ENCODE assay signal across 19 cellular contexts in genomic region chr11:44747339-44747738, GRCh38. TPM values are rescaled to one million over a fixed set of nuclear protein-coding genes. Genes with fewer than 3 reads are reported as not detected.
DNase-seq lines count a peak whose midpoint lies in the region; ATAC-seq and TF ChIP-seq lines count a peak whose summit lies in the region.
"Had no signal": no experiment of that assay in that cellular context is flagged by ENCODE, and none has a peak within 500 bp of the region (broad histone marks: within the 10 kb centered on the region; RNA-seq: fewer than 3 reads in every experiment).

No MANE protein-coding gene starts in this region.

- H3K27ac ChIP-seq in gastroesophageal sphincter: peak overlapping the region; percentile 58 to 86 (median 86)
- peak overlapping the region in 13 of 21 experiments; percentile 26 to 75 (median 55) for H3K27ac ChIP-seq in skin epidermis
- H3K27ac ChIP-seq: 22Rv1, parathyroid adenoma, SK-N-MC had no signal

- no peak for DNase-seq in activated CD4-positive, alpha-beta T cell treated with anti-CD3 and anti-CD28 coated beads for 36 hours
- DNase-seq in activated CD4-positive, alpha-beta T cell treated with anti-CD3 and anti-CD28 coated beads, Interleukin-2, amount 50 U/mL, for 48 hours: no peak
- no peak for DNase-seq in T-helper 17 cell
- no peak for DNase-seq in DMS53 (lab: John Stamatoyannopoulos, UW)
- no peak for DNase-seq in D341Med (ENCODE audit: low spot score)
- DNase-seq in NCI-H2081 treated with DMSO at 0.1 percent for 48 hours (lab: John Stamatoyannopoulos, UW): no peak
- DNase-seq: activated CD8-positive, alpha-beta memory T cell treated with anti-CD3 and anti-CD28 coated beads for 24 hours; activated gamma-delta T cell treated with Interleukin-2 at 50 U/mL for 16 hours; Caco-2; glutamatergic neuron; OCI-M1 had no signal

- TF ChIP-seq EP300 in gastroesophageal sphincter (IDR thresholded peaks at IDR 0.05): no peak

- no peaks in the 10 kb centered on the region for H3K9me3 Mint-ChIP-seq in activated CD4-positive, alpha-beta T cell treated with anti-CD3 and anti-CD28 coated beads for 36 hours (ENCODE audit: low read depth)
- H3K9me3 Mint-ChIP-seq: endodermal cell had no signal

- H3K4me3 ChIP-seq in gastroesophageal sphincter: no peak overlapping the region
- H3K4me3 ChIP-seq in skin epidermis: no peak overlapping the region
- H3K4me3 ChIP-seq: SK-N-MC had no signal

- no peak for TF ChIP-seq POLR2A in gastroesophageal sphincter (IDR thresholded peaks at IDR 0.05)

- H3K27ac Mint-ChIP-seq in activated CD4-positive, alpha-beta T cell treated with anti-CD3 and anti-CD28 coated beads for 36 hours: no peak overlapping the region
- peak overlapping the region; percentile 97 for H3K27ac Mint-ChIP-seq in T-helper 17 cell
- H3K27ac Mint-ChIP-seq: endodermal cell had no signal

- peaks cover 16 to 96% (median 42%) of the 10 kb centered on the region in 3 donors for H3K4me1 ChIP-seq in gastroesophageal sphincter
- H3K4me1 ChIP-seq: Caco-2, parathyroid adenoma had no signal

- POLR2A ChIA-PET in activated CD4-positive, alpha-beta T cell treated with anti-CD3 and anti-CD28 coated beads for 36 hours (lab: Charles Lee): interaction anchor here (0.6 kb wide), 1 partner anchor 107 kb away, joined by 3 read pairs; no protein-coding TSS in a partner anchor

- no peak overlapping the region for H3K4me3 Mint-ChIP-seq in activated CD4-positive, alpha-beta T cell treated with anti-CD3 and anti-CD28 coated beads for 36 hours
- peak overlapping the region; percentile 84 for H3K4me3 Mint-ChIP-seq in T-helper 17 cell
- H3K4me3 Mint-ChIP-seq: endodermal cell had no signal

- WGBS in gastroesophageal sphincter (ENCODE audit: low coverage in 1 of 2), 2 donors: 39 to 46% methylated on average over 5 to 6 of the region's 6 CpGs

- H3K4me1 Mint-ChIP-seq in activated CD4-positive, alpha-beta T cell treated with anti-CD3 and anti-CD28 coated beads for 36 hours: peaks cover 23% of the 10 kb centered on the region
- peaks cover 46% of the 10 kb centered on the region for H3K4me1 Mint-ChIP-seq in T-helper 17 cell

- no peaks in the 10 kb centered on the region for H3K9me3 ChIP-seq in T-helper 17 cell (ENCODE audit: control insufficient read depth, low read length, poor library complexity, severe bottlenecking)
- H3K9me3 ChIP-seq in gastroesophageal sphincter: no peaks in the 10 kb centered on the region
- H3K9me3 ChIP-seq: Caco-2 had no signal

- ATAC-seq in activated CD4-positive, alpha-beta T cell treated with anti-CD3 and anti-CD28 coated beads for 36 hours: peak; percentile 42
- ATAC-seq in T-helper 17 cell: peak; percentile 82
- ATAC-seq in gastroesophageal sphincter: peak; percentile 79

- no peaks in the 10 kb centered on the region for H3K27me3 Mint-ChIP-seq in activated CD4-positive, alpha-beta T cell treated with anti-CD3 and anti-CD28 coated beads for 36 hours
- no peaks in the 10 kb centered on the region for H3K27me3 Mint-ChIP-seq in T-helper 17 cell

- no peaks in the 10 kb centered on the region for H3K36me3 Mint-ChIP-seq in activated CD4-positive, alpha-beta T cell treated with anti-CD3 and anti-CD28 coated beads for 36 hours (ENCODE audit: low read depth)
- peaks cover 2% of the 10 kb centered on the region for H3K36me3 Mint-ChIP-seq in T-helper 17 cell (ENCODE audit: low read depth)

- intact Hi-C loops in activated CD4-positive, alpha-beta T cell treated with anti-CD3 and anti-CD28 coated beads for 36 hours (cut with DNase I, micrococcal nuclease): no loop called here

- CTCF ChIA-PET in activated CD4-positive, alpha-beta T cell treated with anti-CD3 and anti-CD28 coated beads for 36 hours (lab: Charles Lee): interaction anchor here (0.8 to 2.0 kb wide), 5 partner anchors 9 to 180 kb away, joined by 3 to 10 read pairs (median 4); no protein-coding TSS in a partner anchor

- no peak for TF ChIP-seq CTCF in gastroesophageal sphincter (IDR thresholded peaks at IDR 0.05)

- H3K36me3 ChIP-seq in gastroesophageal sphincter: no peaks in the 10 kb centered on the region

- no peaks in the 10 kb centered on the region for H3K27me3 ChIP-seq in gastroesophageal sphincter

RNA-seq across cellular contexts. Expression of gene TSPAN18, which starts 20.6 kb away (rescaled TPM):
- 1 to 10 TPM; 1.4 to 2.3 TPM for total RNA-seq in activated CD4-positive, alpha-beta T cell treated with anti-CD3 and anti-CD28 coated beads for 36 hours
- total RNA-seq in T-helper 17 cell (10 to 100 TPM; 79.8 to 93.2 TPM), gastroesophageal sphincter (10 to 100 TPM; 31.1 to 74.6 (median 34.7) TPM)
- total RNA-seq: bronchial epithelial cell, NCI-H460 had no signal

Comparison
In these comparisons a context has a peak if more than half of its experiments do, and no peak if none do; other contexts are left out.
1. RNA of gene TSPAN18, which starts 20.6 kb away (total RNA-seq): 79.8 to 93.2 TPM in T-helper 17 cell and 31.1 to 74.6 TPM in gastroesophageal sphincter; 1.4 to 2.3 TPM in activated CD4-positive, alpha-beta T cell treated with anti-CD3 and anti-CD28 coated beads for 36 hours; every median in the first group is over 4 times any median in the second.
2. Peak in every context shown above with its lines, with median percentiles within 50 percentile points of each other: ATAC-seq.